9 cellular contexts compared by ENCODE assay signal in genomic region chr17:7862692-7863437, GRCh38. TPM values are rescaled to one million over a fixed set of nuclear protein-coding genes. Genes with fewer than 3 reads are reported as not detected.
DNase-seq lines count a peak whose midpoint lies in the region; ATAC-seq, FAIRE-seq and TF ChIP-seq lines count a peak whose summit lies in the region.
"Had no signal": no experiment of that assay in that cellular context is flagged by ENCODE, and none has a peak within 500 bp of the region (broad histone marks: within the 10 kb centered on the region; RNA-seq: fewer than 3 reads in every experiment).

No MANE protein-coding gene starts in this region.

- H3K4me3 ChIP-seq in body of pancreas, result no peak overlapping the region

- H3K4me1 ChIP-seq in body of pancreas, result peaks cover 15% of the 10 kb centered on the region

- intact Hi-C loops in body of pancreas (cut with DNase I), result loop anchor here (5.0 kb wide), 2 partner anchors 34 to 124 kb away; no protein-coding TSS in a partner anchor

- FAIRE-seq in urothelium cell line (lab: Jason Lieb, UNC), result no peak

- TF ChIP-seq POLR2A in body of pancreas (IDR thresholded peaks at IDR 0.05), result no peak

- no peaks in the 10 kb centered on the region for H3K27me3 ChIP-seq in body of pancreas

- no peak overlapping the region for H3K27ac ChIP-seq in body of pancreas

- ATAC-seq in body of pancreas (no peak), omental fat pad (ENCODE audit: low FRiP score) (no peak), GM18511 (IDR thresholded peaks at IDR 0.05; ENCODE audit: unreplicated experiment) (no peak)
- ATAC-seq: stimulated activated naive CD8-positive, alpha-beta T cell treated with anti-CD3 and anti-CD28 coated beads, Interleukin-15, amount 100 ng/mL, for 72 hours had no signal

- TF ChIP-seq CTCF in AG09319 (IDR thresholded peaks at IDR 0.05; ENCODE audit: low read depth, low read length) (peak; percentile 61), GM10266 (IDR thresholded peaks at IDR 0.05; ENCODE audit: control insufficient read depth, insufficient read depth, low read depth, missing control alignments) (peak; percentile 63), body of pancreas (IDR thresholded peaks at IDR 0.05) (peak; percentile 46 to 96 (median 82)), omental fat pad (IDR thresholded peaks at IDR 0.05) (peak in 1 of 3 donors; percentile 43)

- WGBS in body of pancreas, 2 donors, result 25 to 27% methylated on average over 3 of the region's 3 CpGs

- H3K36me3 ChIP-seq in body of pancreas (replicated peaks in 1 of 2; ENCODE audit: insufficient read depth in 1 of 2, low read depth in 2 of 2), result no peaks in the 10 kb centered on the region

- H3K9me3 ChIP-seq in body of pancreas, result no peaks in the 10 kb centered on the region

- DNase-seq in AG09319 (ENCODE audit: extremely low read depth, low read depth) (no peak), GM10266 (ENCODE audit: extremely low spot score) (peak; percentile 35), NCI-H774 (lab: John Stamatoyannopoulos, UW) (peak; percentile 8), body of pancreas (peak; percentile 37 to 65 (median 56)), kidney tubule cell (ENCODE audit: low spot score) (peak; percentile 43), urothelium cell line (ENCODE audit: low spot score) (peak; percentile 32), omental fat pad (ENCODE audit: low spot score) (no peak)

RNA-seq across cellular contexts. Expression of gene CYB5D1, which starts 5.1 kb away (rescaled TPM):
- total RNA-seq in body of pancreas (10 to 100 TPM in 1 of 2 donors, 1 to 10 TPM in 1; 5.7 to 16.5 TPM), omental fat pad (10 to 100 TPM in 1 of 4 donors, 1 to 10 TPM in 3; 9.0 to 33.5 (median 9.3) TPM)

RNA-seq across cellular contexts. Expression of gene NAA38, which starts 5.5 kb away (rescaled TPM):
- total RNA-seq in body of pancreas, result 10 to 100 TPM; 25.7 to 50.1 TPM
- 100 to 1,000 TPM in 1 of 4 donors, 10 to 100 TPM in 3; 61.2 to 209 (median 68.2) TPM for total RNA-seq in omental fat pad

RNA-seq across cellular contexts. Expression of gene TMEM88, which starts 8.0 kb away (rescaled TPM):
- total RNA-seq in body of pancreas (10 to 100 TPM in 1 of 2 donors, 1 to 10 TPM in 1; 6.0 to 16.2 TPM), omental fat pad (10 to 100 TPM; 20.2 to 99.9 (median 24.6) TPM)

RNA-seq across cellular contexts. Expression of gene CHD3, which starts 25.7 kb away (rescaled TPM):
- 10 to 100 TPM; 53.7 to 69.9 TPM for total RNA-seq in body of pancreas
- total RNA-seq in omental fat pad, result 10 to 100 TPM; 47.0 to 77.6 (median 57.3) TPM

RNA-seq across cellular contexts. Expression of gene KDM6B, which starts 28.8 kb away (rescaled TPM):
- total RNA-seq in body of pancreas (10 to 100 TPM in 1 of 2 donors, 1 to 10 TPM in 1; 7.5 to 20.1 TPM), omental fat pad (10 to 100 TPM in 3 of 4 donors, 1 to 10 TPM in 1; 4.8 to 52.8 (median 34.6) TPM)

Comparison
In these comparisons a context has a peak if more than half of its experiments do, and no peak if none do; other contexts are left out.
1. DNase-seq: peak in GM10266 (single experiment), NCI-H774 (single experiment), body of pancreas (4 of 4), kidney tubule cell (single experiment) and urothelium cell line (single experiment); none in AG09319 (single experiment) and omental fat pad (single experiment).